9 cellular contexts compared by ENCODE assay signal in genomic region chr7:116230191-116231005, GRCh38. TPM values are rescaled to one million over a fixed set of nuclear protein-coding genes. Genes with fewer than 3 reads are reported as not detected.
DNase-seq lines count a peak whose midpoint lies in the region; ATAC-seq and TF ChIP-seq lines count a peak whose summit lies in the region.
"Had no signal": no experiment of that assay in that cellular context is flagged by ENCODE, and none has a peak within 500 bp of the region (broad histone marks: within the 10 kb centered on the region; RNA-seq: fewer than 3 reads in every experiment).

No MANE protein-coding gene starts in this region.

- peaks cover 6% of the 10 kb centered on the region for H3K36me3 Mint-ChIP-seq in CD8-positive, alpha-beta T cell
- H3K36me3 Mint-ChIP-seq in IgD-negative memory B cell, result no peaks in the 10 kb centered on the region
- H3K36me3 Mint-ChIP-seq in endothelial cell (ENCODE audit: low read depth, unreplicated experiment), result no peaks in the 10 kb centered on the region

- no peak for TF ChIP-seq CTCF in CD8-positive, alpha-beta T cell (IDR thresholded peaks at IDR 0.05)
- TF ChIP-seq CTCF in endothelial cell (IDR thresholded peaks at IDR 0.05; ENCODE audit: unreplicated experiment), result no peak

- H3K4me1 ChIP-seq in CD8-positive, alpha-beta T cell (ENCODE audit: insufficient read depth, low read length), result peaks cover 69% of the 10 kb centered on the region
- peaks cover 2% of the 10 kb centered on the region in 2 experiments for H3K4me1 ChIP-seq in trophoblast cell (ENCODE audit: control insufficient read depth in 1 of 2, insufficient read depth in 2 of 2, low read length in 2 of 2)

- no peak overlapping the region for H3K14ac ChIP-seq in trophoblast cell (ENCODE audit: low read length)

- no peak overlapping the region for H3K4me3 ChIP-seq in CD8-positive, alpha-beta T cell (ENCODE audit: low read depth, low read length)
- H3K4me3 ChIP-seq in trophoblast cell (ENCODE audit: low read depth, low read length), result no peak overlapping the region
- H3K4me3 ChIP-seq in H7 (ENCODE audit: insufficient read depth, low read depth, low read length), result no peak overlapping the region

- no peaks in the 10 kb centered on the region for H3K9me3 ChIP-seq in CD8-positive, alpha-beta T cell (ENCODE audit: low read length)
- H3K9me3 ChIP-seq in trophoblast cell (ENCODE audit: insufficient read depth, low read depth, low read length), result no peaks in the 10 kb centered on the region

- H3K18ac ChIP-seq in trophoblast cell (ENCODE audit: low read length), result no peak overlapping the region

- H3K9me3 Mint-ChIP-seq in CD8-positive, alpha-beta T cell, result no peaks in the 10 kb centered on the region
- H3K9me3 Mint-ChIP-seq in IgD-negative memory B cell (no peaks in the 10 kb centered on the region), endothelial cell (ENCODE audit: unreplicated experiment) (no peaks in the 10 kb centered on the region)

- no peak overlapping the region for H4K8ac ChIP-seq in trophoblast cell (ENCODE audit: low read depth, low read length)

- no peak overlapping the region for H3K4me2 ChIP-seq in trophoblast cell (ENCODE audit: low read length)

- H3K79me1 ChIP-seq in trophoblast cell (ENCODE audit: low read length), result no peaks in the 10 kb centered on the region

- H3K23ac ChIP-seq in trophoblast cell (ENCODE audit: low read length), result peak overlapping the region; percentile 93

- intact Hi-C loops in CD8-positive, alpha-beta T cell (cut with DNase I, micrococcal nuclease), result no loop called here

- no peak overlapping the region for H2BK120ac ChIP-seq in trophoblast cell (ENCODE audit: insufficient read depth, low read length, poor library complexity)

- H4K12ac ChIP-seq in trophoblast cell (ENCODE audit: low read depth, low read length), result no peak overlapping the region

- WGBS in trophoblast cell (ENCODE audit: extremely low coverage, insufficient coverage, insufficient read length), result no CpG with 5 or more reads among the region's 4 CpGs

- POLR2A ChIA-PET in CD8-positive, alpha-beta T cell (lab: Charles Lee), result interaction anchor here (1.1 to 1.7 kb wide), 2 partner anchors 20 to 32 kb away, joined by 3 to 9 read pairs; partner anchors contain the start of gene TES

- H3K36me3 ChIP-seq in CD8-positive, alpha-beta T cell (ENCODE audit: insufficient read depth, low read length), result no peaks in the 10 kb centered on the region
- peaks cover 2 to 3% of the 10 kb centered on the region in 2 experiments for H3K36me3 ChIP-seq in trophoblast cell (ENCODE audit: control insufficient read depth in 1 of 2, insufficient read depth in 2 of 2, low read length in 2 of 2)
- H3K36me3 ChIP-seq in H7 (replicated peaks; ENCODE audit: control insufficient read depth, insufficient read depth, low read length), result no peaks in the 10 kb centered on the region

- H3K27ac Mint-ChIP-seq in CD8-positive, alpha-beta T cell, result peak overlapping the region; percentile 49
- peak overlapping the region; percentile 9 to 84 (median 14) for H3K27ac Mint-ChIP-seq in IgD-negative memory B cell
- peak overlapping the region; percentile 0 for H3K27ac Mint-ChIP-seq in endothelial cell (ENCODE audit: unreplicated experiment)

- H4K91ac ChIP-seq in trophoblast cell (ENCODE audit: low read depth, low read length), result no peak overlapping the region

- H3K4ac ChIP-seq in trophoblast cell (ENCODE audit: low read depth, low read length), result peak overlapping the region; percentile 96

- H3K27me3 Mint-ChIP-seq in CD8-positive, alpha-beta T cell (ENCODE audit: low read depth), result no peaks in the 10 kb centered on the region
- H3K27me3 Mint-ChIP-seq in IgD-negative memory B cell, result no peaks in the 10 kb centered on the region
- peaks cover 2% of the 10 kb centered on the region for H3K27me3 Mint-ChIP-seq in endothelial cell (ENCODE audit: unreplicated experiment)

- DNase-seq in CD8-positive, alpha-beta T cell, result no peak
- DNase-seq in endothelial cell (ENCODE audit: low spot score), result no peak
- no peak for DNase-seq in trophoblast cell
- DNase-seq in H7, result no peak
- DNase-seq in putamen (ENCODE audit: low spot score), result no peak
- no peak for DNase-seq in DMS114 treated with DMSO at 0.1 percent for 48 hours (lab: John Stamatoyannopoulos, UW; ENCODE audit: unreplicated experiment)
- no peak for DNase-seq in stimulated activated CD4-positive, alpha-beta T cell treated with anti-CD3 and anti-CD28 coated beads, Interleukin-1b, Interleukin-23, amount 100 ng/mL, for 48 hours
- DNase-seq: NCI-H1105 had no signal

- H3K27me3 ChIP-seq in CD8-positive, alpha-beta T cell (ENCODE audit: insufficient read depth, low read length), result no peaks in the 10 kb centered on the region
- H3K27me3 ChIP-seq in trophoblast cell (ENCODE audit: insufficient read depth, low read length) (no peaks in the 10 kb centered on the region), H7 (ENCODE audit: control insufficient read depth, insufficient read depth, low read length) (no peaks in the 10 kb centered on the region)

- CTCF ChIA-PET in CD8-positive, alpha-beta T cell (lab: Charles Lee), result interaction anchor here (0.6 to 5.0 kb wide), 4 partner anchors 33 to 360 kb away, joined by 3 to 61 read pairs (median 11); no protein-coding TSS in a partner anchor

- peaks cover 83% of the 10 kb centered on the region for H3K4me1 Mint-ChIP-seq in CD8-positive, alpha-beta T cell (ENCODE audit: low read depth)
- H3K4me1 Mint-ChIP-seq in IgD-negative memory B cell (peaks cover 39 to 54% (median 47%) of the 10 kb centered on the region in 3 donors), endothelial cell (ENCODE audit: unreplicated experiment) (peaks cover 15% of the 10 kb centered on the region)

- H3K27ac ChIP-seq in CD8-positive, alpha-beta T cell (ENCODE audit: low read depth, low read length), result no peak overlapping the region
- no peak overlapping the region for H3K27ac ChIP-seq in trophoblast cell (ENCODE audit: low read depth, low read length)

- no peak overlapping the region for H2BK12ac ChIP-seq in trophoblast cell (ENCODE audit: low read length)

- H2AFZ ChIP-seq in trophoblast cell (ENCODE audit: insufficient read depth, low read length, poor library complexity), result no peak overlapping the region

- no peak overlapping the region for H3K9ac ChIP-seq in trophoblast cell (ENCODE audit: low read length)

- ATAC-seq in CD8-positive, alpha-beta T cell, result peak; percentile 24

- H2BK5ac ChIP-seq in trophoblast cell (ENCODE audit: low read depth, low read length, poor library complexity), result no peak overlapping the region

- no peak overlapping the region for H3K4me3 Mint-ChIP-seq in CD8-positive, alpha-beta T cell
- H3K4me3 Mint-ChIP-seq in IgD-negative memory B cell (peak overlapping the region in 2 of 4 donors; percentile 0 to 4), endothelial cell (ENCODE audit: unreplicated experiment) (no peak overlapping the region)

- H3K79me2 ChIP-seq in trophoblast cell (ENCODE audit: control insufficient read depth, insufficient read depth, low read length, poor library complexity), result peaks cover 4% of the 10 kb centered on the region

- H2AK5ac ChIP-seq in trophoblast cell (ENCODE audit: low read length), result no peak overlapping the region

RNA-seq across cellular contexts. Expression of gene TES, which starts 20.1 kb away (rescaled TPM):
- total RNA-seq in CD8-positive, alpha-beta T cell, result 10 to 100 TPM; 75.8 to 78.5 TPM
- polyA plus RNA-seq in IgD-negative memory B cell, result 150 TPM
- total RNA-seq in endothelial cell (ENCODE audit: unreplicated experiment), result 63.4 TPM
- polyA plus RNA-seq in trophoblast cell (2013), result 166 and 171 TPM in 2 replicates
- total RNA-seq in H7 (2014; rRNA removed; shearing (Covaris generic)), result 72.5 and 87.3 TPM in 2 replicates
